8 cellular contexts compared by ENCODE assay signal in genomic region chr3:88203537-88204143, GRCh38. TPM values are rescaled to one million over a fixed set of nuclear protein-coding genes. Genes with fewer than 3 reads are reported as not detected.
A peak's percentile ranks its signal among the peaks of the same experiment; 100 is the strongest.
DNase-seq lines count a peak whose midpoint lies in the region; ATAC-seq, FAIRE-seq and TF ChIP-seq lines count a peak whose summit lies in the region.

No MANE protein-coding gene starts in this region.

- no peak overlapping the region for H3K27ac ChIP-seq in CD8-positive, alpha-beta memory T cell (ENCODE audit: low read depth, low read length)
- no peak overlapping the region for H3K27ac ChIP-seq in suprapubic skin

- POLR2A ChIA-PET in CD8-positive, alpha-beta memory T cell (lab: Charles Lee): no interaction called here
- POLR2A ChIA-PET in activated CD4-positive, alpha-beta memory T cell treated with anti-CD3 and anti-CD28 coated beads, Interleukin-2, amount 10 ng/mL, durations not matched to agents 7 days and 5 days (lab: Charles Lee): no interaction called here

- TF ChIP-seq EP300 in suprapubic skin (IDR thresholded peaks at IDR 0.05): no peak

- H3K4me1 Mint-ChIP-seq in CD8-positive, alpha-beta memory T cell: peaks cover 0 to 3% (median 0%) of the 10 kb centered on the region in 3 donors
- H3K4me1 Mint-ChIP-seq in activated CD4-positive, alpha-beta memory T cell treated with anti-CD3 and anti-CD28 coated beads, Interleukin-2, amount 10 ng/mL, durations not matched to agents 7 days and 5 days: no peaks in the 10 kb centered on the region
- no peaks in the 10 kb centered on the region for H3K4me1 Mint-ChIP-seq in naive B cell

- no peaks in the 10 kb centered on the region for H3K36me3 Mint-ChIP-seq in CD8-positive, alpha-beta memory T cell
- H3K36me3 Mint-ChIP-seq in activated CD4-positive, alpha-beta memory T cell treated with anti-CD3 and anti-CD28 coated beads, Interleukin-2, amount 10 ng/mL, durations not matched to agents 7 days and 5 days (ENCODE audit: low read depth): no peaks in the 10 kb centered on the region
- H3K36me3 Mint-ChIP-seq in naive B cell: no peaks in the 10 kb centered on the region

- H3K4me3 Mint-ChIP-seq in CD8-positive, alpha-beta memory T cell: no peak overlapping the region
- no peak overlapping the region for H3K4me3 Mint-ChIP-seq in activated CD4-positive, alpha-beta memory T cell treated with anti-CD3 and anti-CD28 coated beads, Interleukin-2, amount 10 ng/mL, durations not matched to agents 7 days and 5 days
- no peak overlapping the region for H3K4me3 Mint-ChIP-seq in naive B cell

- TF ChIP-seq POLR2A in suprapubic skin (IDR thresholded peaks at IDR 0.05): no peak

- H3K36me3 ChIP-seq in CD8-positive, alpha-beta memory T cell (ENCODE audit: insufficient read depth, low read length): no peaks in the 10 kb centered on the region
- no peaks in the 10 kb centered on the region for H3K36me3 ChIP-seq in suprapubic skin

- no peaks in the 10 kb centered on the region for H3K9me3 Mint-ChIP-seq in CD8-positive, alpha-beta memory T cell
- H3K9me3 Mint-ChIP-seq in activated CD4-positive, alpha-beta memory T cell treated with anti-CD3 and anti-CD28 coated beads, Interleukin-2, amount 10 ng/mL, durations not matched to agents 7 days and 5 days: no peaks in the 10 kb centered on the region
- no peaks in the 10 kb centered on the region for H3K9me3 Mint-ChIP-seq in naive B cell

- FAIRE-seq in GM19239 (lab: Jason Lieb, UNC): peak; percentile 74

- no peaks in the 10 kb centered on the region for H3K9me3 ChIP-seq in CD8-positive, alpha-beta memory T cell (ENCODE audit: low read length)
- H3K9me3 ChIP-seq in suprapubic skin: no peaks in the 10 kb centered on the region

- CTCF ChIA-PET in CD8-positive, alpha-beta memory T cell (lab: Charles Lee): interaction anchor here (1.0 kb wide), 1 partner anchor 13 kb away, joined by 3 read pairs; no protein-coding TSS in a partner anchor
- CTCF ChIA-PET in activated CD4-positive, alpha-beta memory T cell treated with anti-CD3 and anti-CD28 coated beads, Interleukin-2, amount 10 ng/mL, durations not matched to agents 7 days and 5 days (lab: Charles Lee): no interaction called here

- peaks cover 0 to 5% of the 10 kb centered on the region in 2 donors for H3K27me3 Mint-ChIP-seq in CD8-positive, alpha-beta memory T cell
- H3K27me3 Mint-ChIP-seq in activated CD4-positive, alpha-beta memory T cell treated with anti-CD3 and anti-CD28 coated beads, Interleukin-2, amount 10 ng/mL, durations not matched to agents 7 days and 5 days: peaks cover 4% of the 10 kb centered on the region
- no peaks in the 10 kb centered on the region for H3K27me3 Mint-ChIP-seq in naive B cell

- no peaks in the 10 kb centered on the region for H3K27me3 ChIP-seq in CD8-positive, alpha-beta memory T cell (ENCODE audit: insufficient read depth, low read length, poor library complexity, severe bottlenecking)
- no peaks in the 10 kb centered on the region for H3K27me3 ChIP-seq in suprapubic skin

- H3K27ac Mint-ChIP-seq in CD8-positive, alpha-beta memory T cell: no peak overlapping the region
- H3K27ac Mint-ChIP-seq in activated CD4-positive, alpha-beta memory T cell treated with anti-CD3 and anti-CD28 coated beads, Interleukin-2, amount 10 ng/mL, durations not matched to agents 7 days and 5 days: no peak overlapping the region
- H3K27ac Mint-ChIP-seq in naive B cell: no peak overlapping the region

- WGBS in suprapubic skin: 12% methylated on average over 6 of the region's 6 CpGs

- ATAC-seq in HG03175 (IDR thresholded peaks at IDR 0.05; ENCODE audit: unreplicated experiment) (peak; percentile 92), naive B cell (ENCODE audit: low read depth in 2 of 2) (peak; percentile 60 to 79)

- no peak overlapping the region for H3K4me3 ChIP-seq in CD8-positive, alpha-beta memory T cell (ENCODE audit: low read length)
- no peak overlapping the region for H3K4me3 ChIP-seq in epithelial cell of esophagus (ENCODE audit: low read length)
- H3K4me3 ChIP-seq in suprapubic skin: no peak overlapping the region

- no peaks in the 10 kb centered on the region for H3K4me1 ChIP-seq in CD8-positive, alpha-beta memory T cell (ENCODE audit: insufficient read depth, low read length)
- no peaks in the 10 kb centered on the region for H3K4me1 ChIP-seq in suprapubic skin

- peak in 4 of 5 donors; percentile 10 to 49 (median 17) for DNase-seq in CD8-positive, alpha-beta memory T cell
- DNase-seq in GM19239 (ENCODE audit: insufficient read length, low spot score) (peak; percentile 9), NCI-H524 (lab: John Stamatoyannopoulos, UW) (peak; percentile 26 to 68), epithelial cell of esophagus (ENCODE audit: low read depth) (peak; percentile 71), naive B cell (peak; percentile 42), suprapubic skin (ENCODE audit: low spot score in 2 of 2) (peak in 1 of 2 donors; percentile 68)
- DNase-seq in activated CD4-positive, alpha-beta memory T cell treated with anti-CD3 and anti-CD28 coated beads, Interleukin-2, amount 10 ng/mL, durations not matched to agents 7 days and 5 days: peak; percentile 60

- peak; percentile 91 for TF ChIP-seq CTCF in epithelial cell of esophagus (IDR thresholded peaks at IDR 0.05; ENCODE audit: insufficient read depth, low read depth, low read length, missing control alignments)
- peak; percentile 32 to 68 for TF ChIP-seq CTCF in suprapubic skin (IDR thresholded peaks at IDR 0.05)

RNA-seq across cellular contexts. Expression of gene C3orf38, which starts 53.9 kb away (rescaled TPM):
- 10 to 100 TPM; 25.9 to 28.2 TPM for total RNA-seq in CD8-positive, alpha-beta memory T cell
- 19.4 TPM for polyA plus RNA-seq in CD8-positive, alpha-beta memory T cell
- total RNA-seq in activated CD4-positive, alpha-beta memory T cell treated with anti-CD3 and anti-CD28 coated beads, Interleukin-2, amount 10 ng/mL, durations not matched to agents 7 days and 5 days: 10 to 100 TPM; 32.6 to 36.5 TPM
- 10 to 100 TPM; 31.3 to 60.9 (median 41.3) TPM for polyA plus RNA-seq in naive B cell (ENCODE audit: low read depth in 6 of 6)
- 10 to 100 TPM; 14.1 to 30.8 (median 18.4) TPM for total RNA-seq in suprapubic skin
